ENCODE assay signal across 8 cellular contexts in the genomic region with DNA sequence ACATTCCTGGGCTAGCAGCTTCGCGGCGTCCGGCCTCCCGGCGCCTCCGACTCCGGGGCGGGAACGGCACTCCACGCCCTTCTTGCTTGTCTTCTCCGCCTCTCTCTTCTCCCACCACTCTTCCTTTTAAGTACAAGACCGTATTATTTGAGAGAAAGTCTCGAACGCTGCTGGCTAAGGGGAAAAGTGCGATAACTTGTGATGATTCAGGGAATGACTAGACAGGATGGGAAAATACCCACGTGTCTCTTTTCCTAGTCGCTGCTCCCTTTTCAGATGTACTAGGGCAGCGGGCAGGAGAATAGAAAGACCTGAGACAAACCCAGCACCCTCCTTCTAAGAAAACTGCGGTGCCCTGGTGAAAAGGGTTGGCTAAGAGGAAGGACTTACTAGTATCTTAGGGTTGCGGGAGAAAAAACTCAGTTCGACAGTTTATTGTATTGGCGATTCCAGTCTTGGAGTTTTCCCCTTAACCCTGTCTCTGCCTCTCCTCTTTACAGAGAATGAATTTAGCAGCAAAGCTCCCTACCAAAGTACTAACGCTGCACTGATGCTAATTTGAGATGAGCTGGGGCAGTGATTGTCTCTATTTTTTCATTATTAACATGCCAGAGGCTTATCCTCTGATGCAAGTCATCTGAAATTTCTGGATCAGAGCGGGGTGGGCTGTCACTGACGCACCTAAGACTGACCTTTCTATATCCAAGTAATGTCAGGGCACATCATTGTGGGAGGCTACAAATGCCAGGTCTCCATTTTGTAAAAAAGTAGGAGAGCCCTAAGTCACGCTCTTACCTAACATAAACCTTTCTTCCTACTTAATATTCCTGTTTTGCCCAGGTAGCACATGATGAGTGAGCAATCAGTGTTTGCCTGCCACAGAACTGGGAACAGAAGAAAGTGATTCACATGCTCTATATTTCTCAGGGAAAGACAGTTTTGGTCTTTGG. TPM values are rescaled to one million over a fixed set of nuclear protein-coding genes. Genes with fewer than 3 reads are reported as not detected.
DNase-seq lines count a peak whose midpoint lies in the region; ATAC-seq and TF ChIP-seq lines count a peak whose summit lies in the region.

No MANE protein-coding gene starts in this region.

- CTCF ChIA-PET in Calu3 (lab: Charles Lee): interaction anchor here (0.7 to 1.3 kb wide), 4 partner anchors 46 to 1295 kb away, joined by 3 read pairs; no protein-coding TSS in a partner anchor

- TSS peak; percentile 61 for BruUV-seq in Calu3 (replicated peaks; lab: Mats Ljungman, UMichigan)

- TF ChIP-seq CTCF in Calu3 (IDR thresholded peaks at IDR 0.05; ENCODE audit: unreplicated experiment): no peak
- TF ChIP-seq CTCF in glutamatergic neuron (IDR thresholded peaks at IDR 0.05; ENCODE audit: partially characterized antibody, unreplicated experiment): no peak

- H3K27ac Mint-ChIP-seq in Calu3 (ENCODE audit: unreplicated experiment) (peak overlapping the region; percentile 93), glutamatergic neuron (ENCODE audit: unreplicated experiment) (no peak overlapping the region)
- H3K27ac Mint-ChIP-seq in activated T-cell treated with anti-CD3 and anti-CD28 coated beads, Interleukin-2, amount 50 U/mL, for 72 hours: no peak overlapping the region

- H3K36me3 Mint-ChIP-seq in Calu3 (ENCODE audit: insufficient read depth, unreplicated experiment) (peaks cover 61% of the 10 kb centered on the region), glutamatergic neuron (ENCODE audit: unreplicated experiment) (no peaks in the 10 kb centered on the region)
- H3K36me3 Mint-ChIP-seq in activated T-cell treated with anti-CD3 and anti-CD28 coated beads, Interleukin-2, amount 50 U/mL, for 72 hours (ENCODE audit: insufficient read depth in 2 of 2): peaks cover 0 to 2% of the 10 kb centered on the region in 2 donors

- intact Hi-C loops in Calu3 (cut with micrococcal nuclease; ENCODE audit: unreplicated experiment): loop anchor here (1.0 to 2.0 kb wide), 4 partner anchors 47 to 271 kb away; no protein-coding TSS in a partner anchor

- H3K9me3 Mint-ChIP-seq in Calu3 (ENCODE audit: low read depth, unreplicated experiment) (no peaks in the 10 kb centered on the region), glutamatergic neuron (ENCODE audit: unreplicated experiment) (peaks cover 3% of the 10 kb centered on the region)
- no peaks in the 10 kb centered on the region for H3K9me3 Mint-ChIP-seq in activated T-cell treated with anti-CD3 and anti-CD28 coated beads, Interleukin-2, amount 50 U/mL, for 72 hours

- H3K4me3 Mint-ChIP-seq in Calu3 (ENCODE audit: low read depth, unreplicated experiment): peak overlapping the region; percentile 75
- peak overlapping the region; percentile 82 to 85 for H3K4me3 Mint-ChIP-seq in activated T-cell treated with anti-CD3 and anti-CD28 coated beads, Interleukin-2, amount 50 U/mL, for 72 hours
- H3K4me3 Mint-ChIP-seq in glutamatergic neuron (ENCODE audit: unreplicated experiment): peak overlapping the region; percentile 87

- no peak for DNase-seq in Calu3
- DNase-seq in HuH-7.5 (ENCODE audit: low spot score): peak; percentile 29
- no peak for DNase-seq in activated T-cell treated with anti-CD3 and anti-CD28 coated beads, Interleukin-2, amount 50 U/mL, for 72 hours
- DNase-seq in glutamatergic neuron: no peak
- peak; percentile 20 for DNase-seq in pons (ENCODE audit: low spot score)
- no peak for DNase-seq in Ammon's horn (ENCODE audit: low spot score)
- no peak for DNase-seq in activated gamma-delta T cell (lab: John Stamatoyannopoulos, UW)

- H3K27me3 Mint-ChIP-seq in Calu3 (ENCODE audit: unreplicated experiment): no peaks in the 10 kb centered on the region
- H3K27me3 Mint-ChIP-seq in activated T-cell treated with anti-CD3 and anti-CD28 coated beads, Interleukin-2, amount 50 U/mL, for 72 hours (ENCODE audit: low read depth): peaks cover 25% of the 10 kb centered on the region
- peaks cover 3% of the 10 kb centered on the region for H3K27me3 Mint-ChIP-seq in glutamatergic neuron (ENCODE audit: unreplicated experiment)

- peaks cover 33% of the 10 kb centered on the region for H3K4me1 Mint-ChIP-seq in Calu3 (ENCODE audit: low read depth, unreplicated experiment)
- H3K4me1 Mint-ChIP-seq in activated T-cell treated with anti-CD3 and anti-CD28 coated beads, Interleukin-2, amount 50 U/mL, for 72 hours (ENCODE audit: low read depth): peaks cover 21% of the 10 kb centered on the region
- H3K4me1 Mint-ChIP-seq in glutamatergic neuron (ENCODE audit: low read depth, unreplicated experiment): no peaks in the 10 kb centered on the region

- ATAC-seq in activated T-cell treated with anti-CD3 and anti-CD28 coated beads, Interleukin-2, amount 50 U/mL, for 72 hours (replicated peaks in 1 of 2): no peak
- no peak for ATAC-seq in HG03439 (IDR thresholded peaks at IDR 0.05; ENCODE audit: unreplicated experiment)

RNA-seq across cellular contexts. Expression of a gene that starts 0.8 kb away (rescaled TPM):
- 172 and 204 TPM in 2 replicates for total RNA-seq in Calu3 (2022)
- 10 to 100 TPM in 1 of 2 donors, 1 to 10 TPM in 1; 4.4 to 18.5 TPM for total RNA-seq in activated T-cell treated with anti-CD3 and anti-CD28 coated beads, Interleukin-2, amount 50 U/mL, for 72 hours
- 7.0 TPM for total RNA-seq in glutamatergic neuron (ENCODE audit: unreplicated experiment)

Comparison
In these comparisons a context has a peak if more than half of its experiments do, and no peak if none do; other contexts are left out.
1. DNase-seq: peak in HuH-7.5 (single experiment) and pons (single experiment); none in Calu3 (single experiment), activated T-cell treated with anti-CD3 and anti-CD28 coated beads, Interleukin-2, amount 50 U/mL, for 72 hours (0 of 2), glutamatergic neuron (single experiment), Ammon's horn (single experiment) and activated gamma-delta T cell (single experiment).
2. Peak in every context shown above with its lines, with median percentiles within 50 percentile points of each other: H3K4me3 Mint-ChIP-seq.